In the genomic region with DNA sequence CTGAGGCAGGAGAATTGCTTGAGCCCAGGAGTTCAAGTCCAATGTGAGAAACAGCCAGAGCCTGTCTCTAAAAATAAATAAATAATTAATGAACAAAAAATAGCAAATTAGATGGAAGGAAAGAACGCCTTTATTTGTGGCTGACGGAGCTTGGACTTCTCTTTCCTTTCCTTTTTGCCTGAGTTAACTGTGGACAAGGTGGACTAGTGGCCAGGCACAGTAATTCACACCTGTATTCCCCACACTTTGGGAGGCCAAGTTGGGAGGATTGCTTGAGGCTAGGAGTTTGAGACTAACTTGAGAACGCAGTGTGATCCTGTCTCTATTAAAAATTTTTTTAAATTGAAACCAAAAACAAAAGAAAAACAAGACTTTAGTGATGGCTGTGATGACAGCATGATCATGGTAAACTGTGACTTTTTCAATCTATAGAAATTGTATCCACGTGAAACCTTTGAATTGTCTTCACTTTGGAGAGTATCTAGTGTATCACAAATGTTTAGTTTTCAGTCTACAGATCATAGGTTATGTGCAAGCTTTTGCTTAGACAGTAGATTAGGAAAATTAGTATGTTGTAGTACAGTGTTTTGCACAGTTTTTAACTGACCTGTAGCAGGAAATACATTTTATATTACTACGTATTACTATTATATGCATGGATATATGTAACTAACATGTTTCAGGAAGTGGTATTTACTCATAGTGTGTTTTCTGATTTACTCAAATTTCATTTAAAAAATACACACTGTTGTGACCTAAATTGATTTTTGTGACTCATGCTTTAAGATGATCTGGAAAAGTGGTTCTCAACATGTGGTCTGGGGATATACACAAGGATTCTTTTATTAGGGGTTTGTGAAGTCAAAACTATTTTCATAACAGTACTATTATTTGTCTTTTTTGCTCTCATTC, we compare ENCODE assay signal across 12 cellular contexts. TPM values are rescaled to one million over a fixed set of nuclear protein-coding genes. Genes with fewer than 3 reads are reported as not detected.
A peak's percentile ranks its signal among the peaks of the same experiment; 100 is the strongest.
DNase-seq lines count a peak whose midpoint lies in the region; ATAC-seq and TF ChIP-seq lines count a peak whose summit lies in the region.
"Had no signal": no experiment of that assay in that cellular context is flagged by ENCODE, and none has a peak within 500 bp of the region (broad histone marks: within the 10 kb centered on the region; RNA-seq: fewer than 3 reads in every experiment).

No MANE protein-coding gene starts in this region.

- CTCF ChIA-PET in T-cell (lab: Charles Lee): interaction anchor here in 1 of 2 donors (1.0 to 1.1 kb wide), 2 partner anchors 9 to 78 kb away, joined by 3 read pairs; no protein-coding TSS in a partner anchor

- TF ChIP-seq CTCF in AG09309 (IDR thresholded peaks at IDR 0.05; ENCODE audit: control insufficient read depth, insufficient read depth, low read depth, low read length, missing control alignments): no peak
- TF ChIP-seq CTCF in GM06990 (IDR thresholded peaks at IDR 0.05; ENCODE audit: insufficient read depth, low read length, poor library complexity, severe bottlenecking): no peak

- no peak for ATAC-seq in T-cell (replicated peaks in 1 of 4)
- no peak for ATAC-seq in HG03342 (IDR thresholded peaks at IDR 0.05; ENCODE audit: unreplicated experiment)
- no peak for ATAC-seq in HG03571 (IDR thresholded peaks at IDR 0.05; ENCODE audit: unreplicated experiment)

- H3K36me3 ChIP-seq in GM06990 (ENCODE audit: control insufficient read depth, insufficient read depth, low read length): peaks cover 2% of the 10 kb centered on the region
- H3K36me3 ChIP-seq: right atrium auricular region had no signal

- peaks cover 48 to 66% (median 63%) of the 10 kb centered on the region in 3 donors for H3K4me1 Mint-ChIP-seq in T-cell

- POLR2A ChIA-PET in T-cell (lab: Charles Lee): interaction anchor here in 1 of 2 donors (0.7 kb wide), 1 partner anchor 13 kb away, joined by 3 read pairs; no protein-coding TSS in a partner anchor

- no peak overlapping the region for H3K4me3 Mint-ChIP-seq in T-cell
- H3K4me3 Mint-ChIP-seq: activated naive CD8-positive, alpha-beta T cell treated with anti-CD3 and anti-CD28 coated beads, Interleukin-2, amount 10 ng/mL, durations not matched to agents 7 days and 5 days had no signal

- H3K9me3 Mint-ChIP-seq in T-cell: no peaks in the 10 kb centered on the region
- H3K9me3 Mint-ChIP-seq: activated naive CD8-positive, alpha-beta T cell treated with anti-CD3 and anti-CD28 coated beads, Interleukin-2, amount 10 ng/mL, durations not matched to agents 7 days and 5 days had no signal

- DNase-seq in AG09309 (ENCODE audit: low read depth) (peak; percentile 5), GM06990 (ENCODE audit: extremely low read depth, insufficient read length) (peak; percentile 14), T-cell (no peak), foreskin melanocyte (peak; percentile 71), 8988T (no peak), A172 (ENCODE audit: low spot score) (no peak)
- DNase-seq: activated naive CD8-positive, alpha-beta T cell treated with anti-CD3 and anti-CD28 coated beads, Interleukin-2, amount 10 ng/mL, durations not matched to agents 7 days and 5 days; hypothalamus; NCI-H446 had no signal

- peaks cover 18% of the 10 kb centered on the region for H3K36me3 Mint-ChIP-seq in T-cell

- H3K4me3 ChIP-seq in AG09309 (ENCODE audit: control insufficient read depth, low read depth, low read length): no peak overlapping the region
- no peak overlapping the region for H3K4me3 ChIP-seq in GM06990 (replicated peaks; ENCODE audit: low read depth, low read length)
- H3K4me3 ChIP-seq: right atrium auricular region had no signal

- H3K27me3 ChIP-seq in GM06990 (replicated peaks; ENCODE audit: control insufficient read depth, insufficient read depth, low read length): no peaks in the 10 kb centered on the region
- H3K27me3 ChIP-seq: right atrium auricular region had no signal

- peak overlapping the region; percentile 62 to 78 for H3K27ac Mint-ChIP-seq in T-cell
- H3K27ac Mint-ChIP-seq: activated naive CD8-positive, alpha-beta T cell treated with anti-CD3 and anti-CD28 coated beads, Interleukin-2, amount 10 ng/mL, durations not matched to agents 7 days and 5 days had no signal

- no peaks in the 10 kb centered on the region for H3K27me3 Mint-ChIP-seq in T-cell
- H3K27me3 Mint-ChIP-seq: activated naive CD8-positive, alpha-beta T cell treated with anti-CD3 and anti-CD28 coated beads, Interleukin-2, amount 10 ng/mL, durations not matched to agents 7 days and 5 days had no signal

RNA-seq across cellular contexts. Expression of gene KDM2A, which starts 42.1 kb away (rescaled TPM):
- total RNA-seq in T-cell: 100 to 1,000 TPM; 157 to 333 (median 178) TPM
- total RNA-seq in A172 (2014; rRNA removed; shearing (Covaris generic)): 18.2 and 27.9 TPM in 2 replicates

Comparison
In these comparisons a context has a peak if more than half of its experiments do, and no peak if none do; other contexts are left out.
1. DNase-seq: peak in AG09309 (single experiment), GM06990 (single experiment) and foreskin melanocyte (single experiment); none in T-cell (0 of 34), 8988T (single experiment) and A172 (single experiment).